Comparison of ENCODE assay signal across 8 cellular contexts in genomic region chr19:55216461-55217198, GRCh38.
DNase-seq lines count a peak whose midpoint lies in the region; ATAC-seq and TF ChIP-seq lines count a peak whose summit lies in the region.

No MANE protein-coding gene starts in this region.

- DNase-seq in activated gamma-delta T cell treated with Interleukin-2 at 50 U/mL for 16 hours (peak; percentile 22), activated gamma-delta T cell (lab: John Stamatoyannopoulos, UW) (no peak), NCI-H2171 treated with DMSO at 0.1 percent for 48 hours (lab: John Stamatoyannopoulos, UW) (peak; percentile 98), WERI-Rb-1 (peak; percentile 94), kidney tubule cell (ENCODE audit: low spot score) (peak; percentile 99)
- DNase-seq in stimulated activated CD4-positive, alpha-beta T cell treated with anti-CD3 and anti-CD28 coated beads, Interleukin-12 subunit alpha, Interleukin-12 subunit beta, amount 100 ng/mL, for 48 hours (ENCODE audit: low read depth in 2 of 3, low spot score in 1 of 3): peak; percentile 34 to 64 (median 57)

- H3K9me3 Mint-ChIP-seq in dendritic cell treated with granulocyte-macrophage colony-stimulating factor and Interleukin-4, amounts not matched to agents 40 ng/mL and 50 ng/mL, for 4 days: peaks cover 24% of the 10 kb centered on the region

- peaks cover 16% of the 10 kb centered on the region for H3K36me3 Mint-ChIP-seq in dendritic cell treated with granulocyte-macrophage colony-stimulating factor and Interleukin-4, amounts not matched to agents 40 ng/mL and 50 ng/mL, for 4 days (ENCODE audit: low read depth)

- peaks cover 25% of the 10 kb centered on the region for H3K4me1 Mint-ChIP-seq in dendritic cell treated with granulocyte-macrophage colony-stimulating factor and Interleukin-4, amounts not matched to agents 40 ng/mL and 50 ng/mL, for 4 days (ENCODE audit: low read depth)

- H3K36me3 ChIP-seq in WERI-Rb-1: peaks cover 5% of the 10 kb centered on the region; the same call in 1 of the 2 replicates

- H3K27me3 Mint-ChIP-seq in dendritic cell treated with granulocyte-macrophage colony-stimulating factor and Interleukin-4, amounts not matched to agents 40 ng/mL and 50 ng/mL, for 4 days: peaks cover 16% of the 10 kb centered on the region

- no peak for ATAC-seq in HG03565 (IDR thresholded peaks at IDR 0.05; ENCODE audit: unreplicated experiment)

- intact Hi-C loops in dendritic cell treated with granulocyte-macrophage colony-stimulating factor and Interleukin-4, amounts not matched to agents 40 ng/mL and 50 ng/mL, for 4 days (cut with micrococcal nuclease): loop anchor here (1.0 kb wide), 1 partner anchor 43 kb away; the partner anchor contains the start of gene PPP6R1

- no peak for TF ChIP-seq CTCF in WERI-Rb-1 (IDR thresholded peaks at IDR 0.05; ENCODE audit: low read depth, low read length)

- H3K4me3 ChIP-seq in WERI-Rb-1 (ENCODE audit: low read depth, low read length): peak overlapping the region; percentile 69

- H3K27ac ChIP-seq in WERI-Rb-1: peak overlapping the region; percentile 91

- H3K4me3 Mint-ChIP-seq in dendritic cell treated with granulocyte-macrophage colony-stimulating factor and Interleukin-4, amounts not matched to agents 40 ng/mL and 50 ng/mL, for 4 days: peak overlapping the region; percentile 83

- no peaks in the 10 kb centered on the region for H3K27me3 ChIP-seq in WERI-Rb-1 (ENCODE audit: insufficient read depth, low read depth, severe bottlenecking)

- H3K27ac Mint-ChIP-seq in dendritic cell treated with granulocyte-macrophage colony-stimulating factor and Interleukin-4, amounts not matched to agents 40 ng/mL and 50 ng/mL, for 4 days: peak overlapping the region; percentile 90

- peaks cover 28% of the 10 kb centered on the region for H3K9me3 ChIP-seq in WERI-Rb-1 (ENCODE audit: severe bottlenecking)
